8 cellular contexts compared by ENCODE assay signal in the genomic region with DNA sequence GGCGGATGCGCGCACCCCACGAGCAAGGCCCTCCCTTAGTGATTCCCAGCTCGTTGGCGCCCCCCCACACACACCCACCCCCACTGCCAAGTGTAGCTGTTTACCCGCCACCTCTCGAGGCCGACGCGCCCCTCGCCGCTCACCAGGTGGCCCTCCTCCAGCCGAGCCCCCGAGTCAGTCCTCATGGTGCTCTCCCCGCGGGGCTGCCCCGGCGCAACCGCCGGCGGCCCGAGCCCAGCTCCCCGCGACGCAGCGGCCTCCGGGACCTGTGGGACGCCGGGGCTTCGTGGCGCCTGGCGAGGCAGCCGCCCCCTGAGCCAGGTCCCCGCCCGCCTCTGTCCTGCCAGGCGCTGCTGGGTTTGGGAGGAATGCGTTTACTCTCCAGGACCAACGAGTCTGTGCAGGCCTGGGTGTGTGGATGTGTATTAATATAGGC. TPM values are rescaled to one million over a fixed set of nuclear protein-coding genes. Genes with fewer than 3 reads are reported as not detected.
A peak's percentile ranks its signal among the peaks of the same experiment; 100 is the strongest.
DNase-seq lines count a peak whose midpoint lies in the region; ATAC-seq and TF ChIP-seq lines count a peak whose summit lies in the region.

A gene with protein sequence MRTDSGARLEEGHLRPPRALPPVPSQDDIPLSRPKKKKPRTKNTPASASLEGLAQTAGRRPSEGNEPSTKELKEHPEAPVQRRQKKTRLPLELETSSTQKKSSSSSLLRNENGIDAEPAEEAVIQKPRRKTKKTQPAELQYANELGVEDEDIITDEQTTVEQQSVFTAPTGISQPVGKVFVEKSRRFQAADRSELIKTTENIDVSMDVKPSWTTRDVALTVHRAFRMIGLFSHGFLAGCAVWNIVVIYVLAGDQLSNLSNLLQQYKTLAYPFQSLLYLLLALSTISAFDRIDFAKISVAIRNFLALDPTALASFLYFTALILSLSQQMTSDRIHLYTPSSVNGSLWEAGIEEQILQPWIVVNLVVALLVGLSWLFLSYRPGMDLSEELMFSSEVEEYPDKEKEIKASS (minus strand): TSS at position 288 of the 436 bp plus-strand sequence. CDS start 103 bp downstream, at position 185.

- no peaks in the 10 kb centered on the region for H3K27me3 Mint-ChIP-seq in activated naive CD8-positive, alpha-beta T cell treated with anti-CD3 and anti-CD28 coated beads, Interleukin-2, amount 50 U/mL, for 24 hours
- H3K27me3 Mint-ChIP-seq in progenitor cell of endocrine pancreas: no peaks in the 10 kb centered on the region

- H3K4me3 Mint-ChIP-seq in activated naive CD8-positive, alpha-beta T cell treated with anti-CD3 and anti-CD28 coated beads, Interleukin-2, amount 50 U/mL, for 24 hours: peak within 1 kb of the TSS; percentile 95
- H3K4me3 Mint-ChIP-seq in progenitor cell of endocrine pancreas (ENCODE audit: low read depth): peak within 1 kb of the TSS; percentile 98

- ATAC-seq in HG02852 (IDR thresholded peaks at IDR 0.05; ENCODE audit: unreplicated experiment) (peak; percentile 42), left ventricle myocardium superior (peak; percentile 87), GM18870 (IDR thresholded peaks at IDR 0.05; ENCODE audit: unreplicated experiment) (no peak)
- peak; percentile 68 for ATAC-seq in activated naive CD8-positive, alpha-beta T cell treated with anti-CD3 and anti-CD28 coated beads, Interleukin-2, amount 50 U/mL, for 24 hours

- H3K4me1 Mint-ChIP-seq in activated naive CD8-positive, alpha-beta T cell treated with anti-CD3 and anti-CD28 coated beads, Interleukin-2, amount 50 U/mL, for 24 hours: peaks cover 17% of the 10 kb centered on the region
- peaks cover 15% of the 10 kb centered on the region for H3K4me1 Mint-ChIP-seq in progenitor cell of endocrine pancreas (ENCODE audit: low read depth)

- intact Hi-C loops in left ventricle myocardium superior (cut with micrococcal nuclease): no loop called here

- H3K36me3 Mint-ChIP-seq in activated naive CD8-positive, alpha-beta T cell treated with anti-CD3 and anti-CD28 coated beads, Interleukin-2, amount 50 U/mL, for 24 hours (ENCODE audit: low read depth): peaks cover 2% of the 10 kb centered on the region
- H3K36me3 Mint-ChIP-seq in progenitor cell of endocrine pancreas (ENCODE audit: insufficient read depth): peaks cover 3% of the 10 kb centered on the region

- no peaks in the 10 kb centered on the region for H3K9me3 Mint-ChIP-seq in activated naive CD8-positive, alpha-beta T cell treated with anti-CD3 and anti-CD28 coated beads, Interleukin-2, amount 50 U/mL, for 24 hours
- H3K9me3 Mint-ChIP-seq in progenitor cell of endocrine pancreas (ENCODE audit: low read depth): no peaks in the 10 kb centered on the region

- peak; percentile 27 for DNase-seq in stimulated activated CD8-positive, alpha-beta memory T cell treated with anti-CD3 and anti-CD28 coated beads, Interleukin-12 subunit alpha, Interleukin-12 subunit beta, amount 100 ng/mL, for 1 hour (ENCODE audit: low read depth)
- no peak for DNase-seq in stimulated activated CD8-positive, alpha-beta memory T cell treated with anti-CD3 and anti-CD28 coated beads, Interleukin-4, amount 100 ng/mL, for 48 hours
- DNase-seq in NCI-H69 (lab: John Stamatoyannopoulos, UW): peak; percentile 67
- DNase-seq in activated naive CD8-positive, alpha-beta T cell treated with anti-CD3 and anti-CD28 coated beads, Interleukin-2, amount 50 U/mL, for 24 hours: peak; percentile 54
- peak; percentile 70 for DNase-seq in left ventricle myocardium superior
- peak; percentile 41 for DNase-seq in progenitor cell of endocrine pancreas (ENCODE audit: low spot score, unreplicated experiment)

- H3K27ac Mint-ChIP-seq in activated naive CD8-positive, alpha-beta T cell treated with anti-CD3 and anti-CD28 coated beads, Interleukin-2, amount 50 U/mL, for 24 hours: peak within 1 kb of the TSS; percentile 93
- peak within 1 kb of the TSS; percentile 97 for H3K27ac Mint-ChIP-seq in progenitor cell of endocrine pancreas

- no peak for TF ChIP-seq CTCF in progenitor cell of endocrine pancreas (IDR thresholded peaks at IDR 0.05; ENCODE audit: unreplicated experiment)

RNA-seq across cellular contexts. Expression of the gene that starts here (rescaled TPM):
- total RNA-seq in left ventricle myocardium superior (14.0 TPM), progenitor cell of endocrine pancreas (55.3 and 57.8 TPM in 2 replicates)
